8 cellular contexts compared by ENCODE assay signal in the genomic region with DNA sequence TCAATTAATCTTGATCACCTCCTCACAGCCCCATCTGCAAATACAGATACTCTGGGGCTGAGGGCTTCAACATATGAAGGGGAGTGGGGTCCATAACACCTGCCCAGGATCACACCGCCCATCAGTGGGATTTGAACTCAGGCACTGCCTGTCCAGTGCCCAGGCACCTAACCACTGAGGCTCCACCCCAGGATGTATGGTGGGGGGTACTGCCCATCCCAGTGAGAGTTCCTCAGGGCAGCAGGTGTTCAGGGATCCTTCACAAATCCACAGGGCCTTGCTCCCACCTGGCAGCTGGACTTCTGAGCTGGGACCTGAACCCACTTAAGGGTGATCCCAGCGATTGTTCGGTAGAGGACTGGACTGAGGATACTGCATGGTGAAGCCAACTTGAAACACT. TPM values are rescaled to one million over a fixed set of nuclear protein-coding genes. Genes with fewer than 3 reads are reported as not detected.
DNase-seq lines count a peak whose midpoint lies in the region; ATAC-seq, FAIRE-seq and TF ChIP-seq lines count a peak whose summit lies in the region.

No MANE protein-coding gene starts in this region.

- H3F3A ChIP-seq in PC-3 (ENCODE audit: low read length, unreplicated experiment): no peaks in the 10 kb centered on the region

- 0 out of 2 replicates have a peak overlapping the region, but pooled peaks have one; percentile 29 for H3K9ac ChIP-seq in PC-3 (ENCODE audit: low read length)

- TF ChIP-seq CTCF in PC-3 (conservative IDR thresholded peaks at IDR 0.05; ENCODE audit: low read depth, low read length) (no peak), epithelial cell of esophagus (IDR thresholded peaks at IDR 0.05; ENCODE audit: insufficient read depth, low read depth, low read length, missing control alignments) (no peak), pancreas (IDR thresholded peaks at IDR 0.05) (no peak)

- H3K4me1 ChIP-seq in PC-3 (ENCODE audit: insufficient read depth, low read length): peaks cover 9% of the 10 kb centered on the region; the same call in 1 of the 2 replicates
- H3K4me1 ChIP-seq in pancreas: peaks cover 0 to 5% (median 4%) of the 10 kb centered on the region in 3 donors

- ATAC-seq in PC-3 (no peak), pancreas (no peak), GM21529 (IDR thresholded peaks at IDR 0.05; ENCODE audit: unreplicated experiment) (no peak)

- POLR2A ChIA-PET in PC-3 (lab: Charles Lee; ENCODE audit: unreplicated experiment): no interaction called here

- BruUV-seq in PC-3 (replicated peaks; lab: Mats Ljungman, UMichigan): TSS peak; percentile 37

- H3K4me3 ChIP-seq in PC-3 (ENCODE audit: low read length) (peak overlapping the region; percentile 62), epithelial cell of esophagus (ENCODE audit: low read length) (peak overlapping the region; percentile 21), pancreas (peak overlapping the region in 2 of 4 donors; percentile 58 to 65)

- DNase-seq in COLO668 (lab: John Stamatoyannopoulos, UW; ENCODE audit: unreplicated experiment) (peak; percentile 68), PC-3 (no peak), epithelial cell of esophagus (ENCODE audit: low read depth) (no peak), pancreas (peak in 1 of 6 donors; percentile 9), NCI-H2029 (lab: John Stamatoyannopoulos, UW) (no peak), germinal center (ENCODE audit: low spot score) (no peak)
- DNase-seq in stimulated activated CD4-positive, alpha-beta T cell treated with anti-CD3 and anti-CD28 coated beads, Interleukin-2, amount 100 ng/mL, for 24 hours: no peak

- intact Hi-C loops in PC-3 (cut with micrococcal nuclease): loop anchor here (1.0 kb wide), 1 partner anchor 33 kb away; the partner anchor contains the start of gene PRDM11
- intact Hi-C loops in pancreas (cut with DNase I): no loop called here

- 56 to 58% methylated on average over 3 of the region's 3 CpGs for WGBS in pancreas, 2 donors

- no peak overlapping the region for H3K27ac ChIP-seq in PC-3 (ENCODE audit: low read length)
- peak overlapping the region; percentile 79 to 88 (median 84) for H3K27ac ChIP-seq in pancreas

- CTCF ChIA-PET in PC-3 (lab: Charles Lee): no interaction called here

- H2AFZ ChIP-seq in PC-3 (ENCODE audit: low read length): peak overlapping the region; percentile 55

- no peaks in the 10 kb centered on the region for H4K20me1 ChIP-seq in PC-3 (ENCODE audit: low read length)

- H3K4me2 ChIP-seq in PC-3 (ENCODE audit: low read length): peak overlapping the region; percentile 87

- H3K79me2 ChIP-seq in PC-3 (ENCODE audit: low read length): no peaks in the 10 kb centered on the region

- no peaks in the 10 kb centered on the region for H3K36me3 ChIP-seq in PC-3 (ENCODE audit: low read depth, low read length)
- H3K36me3 ChIP-seq in pancreas: no peaks in the 10 kb centered on the region

- no peak for FAIRE-seq in pancreas (lab: Jason Lieb, UNC)

- H3K27me3 ChIP-seq in PC-3 (ENCODE audit: low read length) (no peaks in the 10 kb centered on the region), pancreas (no peaks in the 10 kb centered on the region)

- H3K9me3 ChIP-seq in PC-3 (ENCODE audit: low read length): no peaks in the 10 kb centered on the region
- no peaks in the 10 kb centered on the region for H3K9me3 ChIP-seq in pancreas

- no peaks in the 10 kb centered on the region for H3K9me2 ChIP-seq in PC-3 (replicated peaks; ENCODE audit: low read length)

RNA-seq across cellular contexts. Expression of gene PRDM11, which starts 33.2 kb away (rescaled TPM):
- total RNA-seq in PC-3 (2014; rRNA removed) (5.0 and 6.3 TPM in 2 replicates), pancreas (1 to 10 TPM; 5.5 to 8.5 (median 6.7) TPM)
- polyA plus RNA-seq in pancreas: 1 to 10 TPM; 3.0 to 4.4 TPM
